18 cellular contexts compared by ENCODE assay signal in the genomic region with DNA sequence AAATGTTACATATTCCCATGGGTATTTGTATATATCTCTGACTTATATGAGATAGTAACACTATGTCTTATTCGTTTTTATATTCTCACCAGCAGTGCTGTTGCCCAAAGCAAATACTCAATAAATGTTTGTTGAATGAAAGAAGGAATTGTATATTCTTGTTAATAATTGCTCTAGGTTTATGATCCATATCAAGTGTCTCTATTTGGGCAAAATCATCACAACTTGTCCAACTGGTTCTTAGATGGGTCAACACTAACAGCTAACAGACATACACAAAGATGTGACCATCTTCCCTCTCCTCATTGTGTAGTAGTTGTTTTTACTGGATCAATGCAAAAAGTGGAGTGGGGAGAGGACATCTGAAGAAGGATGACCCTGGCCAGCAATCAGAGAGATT. TPM values are rescaled to one million over a fixed set of nuclear protein-coding genes. Genes with fewer than 3 reads are reported as not detected.
DNase-seq lines count a peak whose midpoint lies in the region; TF ChIP-seq lines count a peak whose summit lies in the region.
"Had no signal": no experiment of that assay in that cellular context is flagged by ENCODE, and none has a peak within 500 bp of the region (broad histone marks: within the 10 kb centered on the region; RNA-seq: fewer than 3 reads in every experiment).

No MANE protein-coding gene starts in this region.

- H3K27me3 ChIP-seq in dorsolateral prefrontal cortex = peaks cover 0 to 69% (median 9%) of the 10 kb centered on the region in 45 donors

- H3K4me3 ChIP-seq in dorsolateral prefrontal cortex = no peak overlapping the region
- H3K4me3 ChIP-seq: BLaER1, GM12878, GM23338, K562 had no signal

- TF ChIP-seq CTCF in VCaP (conservative IDR thresholded peaks at IDR 0.05) (no peak), dorsolateral prefrontal cortex (IDR thresholded peaks at IDR 0.05 in 54 of 56, conservative IDR thresholded peaks at IDR 0.05 in 2 of 56; ENCODE audit: low read depth in 1 of 56, partially characterized antibody in 56 of 56) (no peak)

- H3K27ac ChIP-seq in VCaP (peak overlapping the region; percentile 89), dorsolateral prefrontal cortex (no peak overlapping the region)
- H3K27ac ChIP-seq: BLaER1, HL-60 had no signal

- DNase-seq in HT-29 (ENCODE audit: low spot score) (peak; percentile 47), NCI-H526 treated with DMSO at 0.1 percent for 48 hours (lab: John Stamatoyannopoulos, UW) (peak; percentile 40), SW480 (ENCODE audit: low spot score) (no peak), dorsolateral prefrontal cortex (no peak)
- DNase-seq in stimulated activated CD4-positive, alpha-beta T cell treated with anti-CD3 and anti-CD28 coated beads, Interleukin-2, amount 100 ng/mL, for 24 hours = no peak
- DNase-seq: CD4-positive, alpha-beta memory T cell; DMS153; DND-41; EL; HCEC 1CT; IMR-90 had no signal

- intact Hi-C loops in dorsolateral prefrontal cortex (cut with DNase I) = no loop called here

RNA-seq across cellular contexts. Expression of gene APLN, which starts 6.6 kb away (rescaled TPM):
- 0.23 and 0.28 TPM in 2 replicates for total RNA-seq in HT-29 (2014; rRNA removed; shearing (Covaris generic))
- total RNA-seq in dorsolateral prefrontal cortex = 10 to 100 TPM in 103 of 120 experiments, 1 to 10 TPM in 17; 3.5 to 69.1 (median 14.9) TPM
- total RNA-seq: CD4-positive, alpha-beta memory T cell; G401; GM12878; K562 had no signal

Comparison
In these comparisons a context has a peak if more than half of its experiments do, and no peak if none do; other contexts are left out.
1. DNase-seq: peak in HT-29 (single experiment) and NCI-H526 treated with DMSO at 0.1 percent for 48 hours (single experiment); none in SW480 (single experiment), stimulated activated CD4-positive, alpha-beta T cell treated with anti-CD3 and anti-CD28 coated beads, Interleukin-2, amount 100 ng/mL, for 24 hours (0 of 2) and dorsolateral prefrontal cortex (0 of 10).